1 cellular context compared by ENCODE assay signal in genomic region chr1:53622531-53622930, GRCh38.
TF ChIP-seq lines count a peak whose summit lies in the region.

No MANE protein-coding gene starts in this region.

TF ChIP-seq in GM23338, 12 proteins besides CTCF, POLR2A, EP300 and RAD21 (continued from another document):
- TF ChIP-seq ZNF462 (CRISPR knock-in tag; IDR thresholded peaks at IDR 0.05), result no peak
